ENCODE assay signal across 9 cellular contexts in the genomic region with DNA sequence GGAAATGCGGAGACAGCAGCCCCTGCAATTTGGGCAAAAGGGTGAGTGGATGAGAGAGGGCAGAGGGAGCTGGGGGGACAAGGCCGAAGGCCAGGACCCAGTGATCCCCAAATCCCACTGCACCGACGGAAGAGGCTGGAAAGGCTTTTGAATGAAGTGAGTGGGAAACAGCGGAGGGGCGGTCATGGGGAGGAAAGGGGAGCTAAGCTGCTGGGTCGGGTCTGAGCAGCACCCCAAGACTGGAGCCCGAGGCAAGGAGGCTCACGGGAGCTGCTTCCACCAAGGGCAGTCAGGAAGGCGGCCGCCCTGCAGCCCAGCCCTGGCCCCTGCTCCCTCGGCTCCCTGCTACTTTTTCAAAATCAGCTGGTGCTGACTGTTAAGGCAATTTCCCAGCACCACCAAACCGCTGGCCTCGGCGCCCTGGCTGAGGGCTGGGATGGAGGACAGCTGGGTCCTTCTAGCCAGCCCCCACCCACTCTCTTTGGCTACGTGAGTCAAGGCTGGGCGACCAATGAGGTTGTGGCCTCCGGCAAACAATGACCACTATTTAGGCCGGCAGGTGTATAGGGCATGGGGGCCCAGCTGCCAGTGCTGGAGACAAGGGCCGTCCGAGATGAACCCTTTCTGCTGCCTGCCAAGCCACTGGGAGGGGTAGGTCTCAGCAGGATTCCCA. TPM values are rescaled to one million over a fixed set of nuclear protein-coding genes. Genes with fewer than 3 reads are reported as not detected.
DNase-seq lines count a peak whose midpoint lies in the region; ATAC-seq and TF ChIP-seq lines count a peak whose summit lies in the region.
"Had no signal": no experiment of that assay in that cellular context is flagged by ENCODE, and none has a peak within 500 bp of the region (broad histone marks: within the 10 kb centered on the region; RNA-seq: fewer than 3 reads in every experiment).

No MANE protein-coding gene starts in this region.

- H3K27me3 ChIP-seq in mucosa of rectum (ENCODE audit: control insufficient read depth in 2 of 2, insufficient read depth in 2 of 2, low read length in 2 of 2), result no peaks in the 10 kb centered on the region

- H3K36me3 ChIP-seq in mucosa of rectum (ENCODE audit: control insufficient read depth in 2 of 2, insufficient read depth in 2 of 2, low read length in 2 of 2), result no peaks in the 10 kb centered on the region

- H3K27ac ChIP-seq in coronary artery (peak overlapping the region; percentile 43 to 90), mucosa of rectum (ENCODE audit: low read depth in 2 of 2, low read length in 2 of 2) (peak overlapping the region; percentile 68 to 78)

- intact Hi-C loops in Right ventricle myocardium inferior (cut with DNase I), result loop anchor here (5.0 kb wide), 1 partner anchor 40 kb away; the partner anchor contains the start of gene WDR81
- intact Hi-C loops in cardiac septum (cut with DNase I), result loop anchor here (5.0 kb wide), 1 partner anchor 35 kb away; no protein-coding TSS in a partner anchor

- H3K4me1 ChIP-seq in mucosa of rectum (ENCODE audit: control insufficient read depth in 2 of 2, insufficient read depth in 2 of 2, low read length in 2 of 2), result peaks cover 6 to 22% of the 10 kb centered on the region in 2 donors

- POLR2A ChIA-PET in HEK293T (lab: Yijun Ruan, JAX), result interaction anchor here (1.0 to 2.4 kb wide), 11 partner anchors 8 to 195 kb away, joined by 3 to 14 read pairs (median 4); partner anchors contain the start of genes RPA1 and SMYD4

- H3K9ac ChIP-seq in mucosa of rectum (ENCODE audit: low read depth in 1 of 2, low read length in 2 of 2), result peak overlapping the region; percentile 34 to 46

- ATAC-seq in Right ventricle myocardium inferior (peak; percentile 55), HG02970 (IDR thresholded peaks at IDR 0.05; ENCODE audit: low FRiP score, unreplicated experiment) (no peak)

- H3K9me3 ChIP-seq in mucosa of rectum (ENCODE audit: control insufficient read depth in 2 of 2, low read length in 2 of 2), result no peaks in the 10 kb centered on the region

- H3K4me3 ChIP-seq in coronary artery (peak overlapping the region; percentile 67), mucosa of rectum (ENCODE audit: low read length in 2 of 2) (peak overlapping the region; percentile 50 to 52)

- CTCF ChIA-PET in HEK293T (lab: Yijun Ruan, JAX), result interaction anchor here (0.7 to 2.2 kb wide), 5 partner anchors 9 to 49 kb away, joined by 3 to 7 read pairs (median 3); no protein-coding TSS in a partner anchor

- peak; percentile 80 for DNase-seq in Right ventricle myocardium inferior (ENCODE audit: missing footprints)
- no peak for DNase-seq in cardiac septum (ENCODE audit: low spot score)
- peak; percentile 78 for DNase-seq in coronary artery (ENCODE audit: low spot score)
- no peak for DNase-seq in HEK293T (ENCODE audit: extremely low spot score)
- DNase-seq in NOMO-1 treated with dmso at 0.1 percent for 144 hours (lab: John Stamatoyannopoulos, UW; ENCODE audit: unreplicated experiment), result no peak
- DNase-seq in stimulated activated naive CD4-positive, alpha-beta T cell (lab: John Stamatoyannopoulos, UW), result no peak
- DNase-seq: DND-41 had no signal

- no peak for TF ChIP-seq CTCF in coronary artery (IDR thresholded peaks at IDR 0.05)

TF ChIP-seq in HEK293T, 16 proteins besides CTCF, POLR2A, EP300 and RAD21:
- TF ChIP-seq FOXA1 (IDR thresholded peaks at IDR 0.05) (no peak), TARDBP (IDR thresholded peaks at IDR 0.05) (no peak), LEF1 (IDR thresholded peaks at IDR 0.05; ENCODE audit: borderline replicate concordance) (no peak), ZNF384 (IDR thresholded peaks at IDR 0.05) (no peak), HDGF (IDR thresholded peaks at IDR 0.05; ENCODE audit: borderline replicate concordance) (no peak), ARNT (IDR thresholded peaks at IDR 0.05) (no peak), FOXK2 (IDR thresholded peaks at IDR 0.05) (no peak), L3MBTL2 (conservative IDR thresholded peaks at IDR 0.05) (no peak), SP1 (IDR thresholded peaks at IDR 0.05) (no peak), SUZ12 (IDR thresholded peaks at IDR 0.05) (no peak), BHLHE40 (IDR thresholded peaks at IDR 0.05; ENCODE audit: borderline replicate concordance) (no peak), ELF4 (IDR thresholded peaks at IDR 0.05) (no peak), CTBP1 (IDR thresholded peaks at IDR 0.05; ENCODE audit: borderline replicate concordance) (no peak), NFRKB (IDR thresholded peaks at IDR 0.05) (no peak), FOXM1 (IDR thresholded peaks at IDR 0.05; ENCODE audit: borderline replicate concordance) (no peak)
- TF ChIP-seq, protein P1, sequence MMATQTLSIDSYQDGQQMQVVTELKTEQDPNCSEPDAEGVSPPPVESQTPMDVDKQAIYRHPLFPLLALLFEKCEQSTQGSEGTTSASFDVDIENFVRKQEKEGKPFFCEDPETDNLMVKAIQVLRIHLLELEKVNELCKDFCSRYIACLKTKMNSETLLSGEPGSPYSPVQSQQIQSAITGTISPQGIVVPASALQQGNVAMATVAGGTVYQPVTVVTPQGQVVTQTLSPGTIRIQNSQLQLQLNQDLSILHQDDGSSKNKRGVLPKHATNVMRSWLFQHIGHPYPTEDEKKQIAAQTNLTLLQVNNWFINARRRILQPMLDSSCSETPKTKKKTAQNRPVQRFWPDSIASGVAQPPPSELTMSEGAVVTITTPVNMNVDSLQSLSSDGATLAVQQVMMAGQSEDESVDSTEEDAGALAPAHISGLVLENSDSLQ (IDR thresholded peaks at IDR 0.05), result no peak
TF ChIP-seq in HEK293T: peak in this region for 0.

RNA-seq across cellular contexts. Expression of gene SERPINF1, which starts 0.5 kb away (rescaled TPM):
- total RNA-seq in Right ventricle myocardium inferior (198 TPM), cardiac septum (163 TPM)

RNA-seq across cellular contexts. Expression of gene SERPINF2, which starts 19.7 kb away (rescaled TPM):
- 0.73 TPM for total RNA-seq in Right ventricle myocardium inferior
- total RNA-seq in cardiac septum, result 1.2 TPM

RNA-seq across cellular contexts. Expression of gene WDR81, which starts 37.9 kb away (rescaled TPM):
- total RNA-seq in Right ventricle myocardium inferior, result 10.4 TPM
- total RNA-seq in cardiac septum, result 7.2 TPM

RNA-seq across cellular contexts. Expression of gene TLCD2, which starts 52.2 kb away (rescaled TPM):
- total RNA-seq in Right ventricle myocardium inferior (2.4 TPM), cardiac septum (2.6 TPM)

Comparison
In these comparisons a context has a peak if more than half of its experiments do, and no peak if none do; other contexts are left out.
1. DNase-seq: peak in Right ventricle myocardium inferior (single experiment) and coronary artery (single experiment); none in cardiac septum (single experiment), HEK293T (single experiment), NOMO-1 treated with dmso at 0.1 percent for 144 hours (single experiment) and stimulated activated naive CD4-positive, alpha-beta T cell (0 of 6).